Comparison of ENCODE assay signal across 8 cellular contexts in genomic region chr12:1993341-1993740, GRCh38. TPM values are rescaled to one million over a fixed set of nuclear protein-coding genes. Genes with fewer than 3 reads are reported as not detected.
DNase-seq lines count a peak whose midpoint lies in the region; ATAC-seq and TF ChIP-seq lines count a peak whose summit lies in the region.

No MANE protein-coding gene starts in this region.

- H3K4me1 ChIP-seq in upper lobe of left lung, result peaks cover 11 to 23% (median 15%) of the 10 kb centered on the region in 4 donors

- no peak for TF ChIP-seq EP300 in upper lobe of left lung (IDR thresholded peaks at IDR 0.05)

- no peak overlapping the region for H3K4me3 ChIP-seq in upper lobe of left lung

- H3K9me3 ChIP-seq in upper lobe of left lung, result no peaks in the 10 kb centered on the region

- ATAC-seq in omental fat pad (ENCODE audit: low FRiP score) (peak; percentile 66), GM19452 (IDR thresholded peaks at IDR 0.05; ENCODE audit: unreplicated experiment) (no peak), upper lobe of left lung (ENCODE audit: low FRiP score in 2 of 2) (no peak), HG02571 (IDR thresholded peaks at IDR 0.05; ENCODE audit: unreplicated experiment) (no peak)

- TF ChIP-seq POLR2A in upper lobe of left lung (IDR thresholded peaks at IDR 0.05), result no peak

- no peak for TF ChIP-seq CTCF in omental fat pad (IDR thresholded peaks at IDR 0.05)
- no peak for TF ChIP-seq CTCF in upper lobe of left lung (IDR thresholded peaks at IDR 0.05)

- DNase-seq in EL, result peak; percentile 89
- DNase-seq in NOMO-1 treated with dmso at 0.1 percent for 144 hours (lab: John Stamatoyannopoulos, UW; ENCODE audit: unreplicated experiment), result peak; percentile 5
- DNase-seq in dermis blood vessel endothelial cell, result peak; percentile 69
- no peak for DNase-seq in omental fat pad (ENCODE audit: low spot score)
- no peak for DNase-seq in cerebellar cortex (ENCODE audit: low spot score)
- DNase-seq in upper lobe of left lung, result no peak

- peak overlapping the region in 2 of 4 donors; percentile 49 to 76 for H3K27ac ChIP-seq in upper lobe of left lung

- no peaks in the 10 kb centered on the region for H3K27me3 ChIP-seq in upper lobe of left lung

- peaks cover 0 to 22% (median 2%) of the 10 kb centered on the region in 4 donors for H3K36me3 ChIP-seq in upper lobe of left lung

- WGBS in upper lobe of left lung, 2 donors, result 62 to 65% methylated on average over 2 of the region's 2 CpGs

RNA-seq across cellular contexts. Expression of gene DCP1B, which starts 10.9 kb away (rescaled TPM):
- 5.4 and 7.0 TPM in 2 replicates for total RNA-seq in dermis blood vessel endothelial cell
- 10 to 100 TPM in 2 of 4 donors, 1 to 10 TPM in 2; 7.2 to 19.2 (median 9.9) TPM for total RNA-seq in omental fat pad
- total RNA-seq in upper lobe of left lung, result 10 to 100 TPM in 5 of 6 donors, 1 to 10 TPM in 1; 5.5 to 30.4 (median 12.2) TPM

RNA-seq across cellular contexts. Expression of gene CACNA1C, which starts 59.4 kb away (rescaled TPM):
- 0.14 and 1.5 TPM in 2 replicates for total RNA-seq in dermis blood vessel endothelial cell
- 10 to 100 TPM in 1 of 4 donors, 1 to 10 TPM in 3; 3.8 to 13.6 (median 5.7) TPM for total RNA-seq in omental fat pad
- total RNA-seq in upper lobe of left lung, result 10 to 100 TPM in 2 of 6 donors, 1 to 10 TPM in 4; 5.2 to 45.1 (median 8.8) TPM

Comparison
In these comparisons a context has a peak if more than half of its experiments do, and no peak if none do; other contexts are left out.
1. DNase-seq: peak in EL (single experiment), NOMO-1 treated with dmso at 0.1 percent for 144 hours (single experiment) and dermis blood vessel endothelial cell (single experiment); none in omental fat pad (single experiment), cerebellar cortex (single experiment) and upper lobe of left lung (0 of 2).